In genomic region chr6:97437087-97437486, GRCh38 we compare ENCODE assay signal across 8 cellular contexts.
DNase-seq lines count a peak whose midpoint lies in the region; ATAC-seq, FAIRE-seq and TF ChIP-seq lines count a peak whose summit lies in the region.

No MANE protein-coding gene starts in this region.

- H3K4me1 ChIP-seq in GM12878 (ENCODE audit: control insufficient read depth, insufficient read depth, low read length), result no peaks in the 10 kb centered on the region
- H3K4me1 ChIP-seq in lower lobe of right lung, result no peaks in the 10 kb centered on the region

- intact Hi-C loops in GM12878 (cut with micrococcal nuclease; ENCODE audit: unreplicated experiment), result no loop called here
- intact Hi-C loops in lower lobe of right lung (cut with DNase I), result no loop called here

- TF ChIP-seq CTCF in AG10803 (conservative IDR thresholded peaks at IDR 0.05; ENCODE audit: low read length) (peak; percentile 93), GM12878 (IDR thresholded peaks at IDR 0.05 in 2 of 3, conservative IDR thresholded peaks at IDR 0.05 in 1 of 3; ENCODE audit: control insufficient read depth in 2 of 3, extremely low read depth in 1 of 3, insufficient read depth in 1 of 3, low read depth in 3 of 3, low read length in 3 of 3) (peak; percentile 38 to 69 (median 59)), lower lobe of right lung (IDR thresholded peaks at IDR 0.05) (peak; percentile 51)

- H3K27ac ChIP-seq in GM12878 (ENCODE audit: control insufficient read depth, insufficient read depth) (no peak overlapping the region), lower lobe of right lung (no peak overlapping the region)

- peak; percentile 44; the same call in 1 of the 2 replicates for TF ChIP-seq RAD21 in GM12878 (IDR thresholded peaks at IDR 0.05; ENCODE audit: insufficient read depth, low read depth, low read length)

- H3K36me3 ChIP-seq in GM12878 (ENCODE audit: control insufficient read depth in 2 of 2, insufficient read depth in 2 of 2, low read length in 1 of 2) (no peaks in the 10 kb centered on the region), lower lobe of right lung (no peaks in the 10 kb centered on the region)

- no peaks in the 10 kb centered on the region for H3K36me3 Mint-ChIP-seq in stimulated activated memory B cell treated with anti-CD40 and anti-IgM and Interleukin-4, amounts not matched to agents 10 μg/mL and 1 μg/mL and 100 μg/mL, for 72 hours

- H3K4me3 ChIP-seq in AG10803 (ENCODE audit: low read length) (no peak overlapping the region), GM12878 (no peak overlapping the region), lower lobe of right lung (no peak overlapping the region)

- no TSS peak for BruUV-seq in GM12878 (replicated peaks; lab: Mats Ljungman, UMichigan)

- no peak overlapping the region for H3K27ac Mint-ChIP-seq in stimulated activated memory B cell treated with anti-CD40 and anti-IgM and Interleukin-4, amounts not matched to agents 10 μg/mL and 1 μg/mL and 100 μg/mL, for 72 hours

- peaks cover 7% of the 10 kb centered on the region for H3K9me3 Mint-ChIP-seq in stimulated activated memory B cell treated with anti-CD40 and anti-IgM and Interleukin-4, amounts not matched to agents 10 μg/mL and 1 μg/mL and 100 μg/mL, for 72 hours

- ATAC-seq in GM18519 (IDR thresholded peaks at IDR 0.05; ENCODE audit: low FRiP score, unreplicated experiment), result peak; percentile 64
- ATAC-seq in GM12878, result peak; percentile 55; the same call in 2 of the 3 replicates
- no peak for ATAC-seq in lower lobe of right lung
- ATAC-seq in stimulated activated memory B cell treated with anti-CD40 and anti-IgM and Interleukin-4, amounts not matched to agents 10 μg/mL and 1 μg/mL and 100 μg/mL, for 72 hours, result no peak

- RAD21 ChIA-PET in GM12878 (lab: Charles Lee; ENCODE audit: unreplicated experiment), result interaction anchor here (0.6 kb wide), 1 partner anchor 294 kb away, joined by 3 read pairs; no protein-coding TSS in a partner anchor

- CTCF ChIA-PET in GM12878 (lab: Yijun Ruan, JAX), result interaction anchor here (0.6 to 1.7 kb wide), 6 partner anchors 9 to 251 kb away, joined by 3 to 6 read pairs (median 4); no protein-coding TSS in a partner anchor

- H3K9me3 ChIP-seq in GM12878 (replicated peaks; ENCODE audit: control insufficient read depth, insufficient read depth, low read length), result no peaks in the 10 kb centered on the region
- H3K9me3 ChIP-seq in lower lobe of right lung, result no peaks in the 10 kb centered on the region

- TF ChIP-seq EP300 in GM12878 (IDR thresholded peaks at IDR 0.05; ENCODE audit: borderline replicate concordance in 1 of 2, control insufficient read depth in 1 of 2, low read depth in 2 of 2, low read length in 2 of 2), result no peak

- H3K27me3 Mint-ChIP-seq in stimulated activated memory B cell treated with anti-CD40 and anti-IgM and Interleukin-4, amounts not matched to agents 10 μg/mL and 1 μg/mL and 100 μg/mL, for 72 hours, result peaks cover 16% of the 10 kb centered on the region

- POLR2A ChIA-PET in GM12878 (lab: Charles Lee), result interaction anchor here (0.6 kb wide), 1 partner anchor 266 kb away, joined by 4 read pairs; no protein-coding TSS in a partner anchor

- DNase-seq in AG10803 (ENCODE audit: low read depth) (peak; percentile 16), KBM-7 (peak; percentile 37), GM12878 (ENCODE audit: low read depth, low spot score) (no peak), lower lobe of right lung (no peak), cortex of kidney (lab: John Stamatoyannopoulos, UW) (no peak), DMS79 treated with DMSO at 0.1 percent for 48 hours (lab: John Stamatoyannopoulos, UW) (no peak)

- in situ Hi-C loops in KBM-7 (cut with MboI; ENCODE audit: low pct_unique_long_range_greater_than_20kb, low sequenced_read_pairs), result no loop called here
- in situ Hi-C loops in GM12878 (cut with MboI), result no loop called here

- H3K4me1 Mint-ChIP-seq in stimulated activated memory B cell treated with anti-CD40 and anti-IgM and Interleukin-4, amounts not matched to agents 10 μg/mL and 1 μg/mL and 100 μg/mL, for 72 hours, result no peaks in the 10 kb centered on the region

- no peak overlapping the region for H3K4me3 Mint-ChIP-seq in stimulated activated memory B cell treated with anti-CD40 and anti-IgM and Interleukin-4, amounts not matched to agents 10 μg/mL and 1 μg/mL and 100 μg/mL, for 72 hours

- H3K27me3 ChIP-seq in GM12878 (replicated peaks in 1 of 2; ENCODE audit: control insufficient read depth in 2 of 2, insufficient read depth in 2 of 2, low read length in 1 of 2) (no peaks in the 10 kb centered on the region), lower lobe of right lung (ENCODE audit: low read depth) (no peaks in the 10 kb centered on the region)

- TF ChIP-seq POLR2A in GM12878 (IDR thresholded peaks at IDR 0.05; ENCODE audit: low read depth, low read length), result no peak

- H3K79me2 ChIP-seq in GM12878 (ENCODE audit: control insufficient read depth, insufficient read depth, low read length), result no peaks in the 10 kb centered on the region

- no peak overlapping the region for H3K4me2 ChIP-seq in GM12878 (ENCODE audit: control insufficient read depth, insufficient read depth)

- SMC1A ChIA-PET in GM12878 (lab: Charles Lee; ENCODE audit: uncharacterized antibody, unreplicated experiment), result interaction anchor here (1.8 kb wide), 1 partner anchor 12 kb away, joined by 4 read pairs; no protein-coding TSS in a partner anchor

- WGBS in GM12878 (ENCODE audit: insufficient coverage, insufficient replicate concordance, low lambda C conversion rate, missing lambda C conversion rate), result 0% methylated on average over 3 of the region's 3 CpGs

- H3K9ac ChIP-seq in GM12878 (ENCODE audit: control insufficient read depth, insufficient read depth, low read length), result no peak overlapping the region

- FAIRE-seq in GM12878 (lab: Jason Lieb, UNC), result peak; percentile 23

- H4K20me1 ChIP-seq in GM12878 (ENCODE audit: control insufficient read depth, insufficient read depth), result no peaks in the 10 kb centered on the region

- no peak overlapping the region for H2AFZ ChIP-seq in GM12878 (ENCODE audit: control insufficient read depth, low read depth, low read length)

TF ChIP-seq in GM12878, 131 proteins besides CTCF, POLR2A, EP300 and RAD21:
- peak; percentile 38; the same call in 1 of the 2 replicates for TF ChIP-seq RUNX3 (IDR thresholded peaks at IDR 0.05; ENCODE audit: low read length)
- no peak for TF ChIP-seq NRF1 (conservative IDR thresholded peaks at IDR 0.05; ENCODE audit: low read depth, low read length)

Comparison
In these comparisons a context has a peak if more than half of its experiments do, and no peak if none do; other contexts are left out.
1. DNase-seq: peak in AG10803 (single experiment) and KBM-7 (single experiment); none in GM12878 (single experiment), lower lobe of right lung (single experiment), cortex of kidney (single experiment) and DMS79 treated with DMSO at 0.1 percent for 48 hours (single experiment).
2. ATAC-seq: peak in GM18519 (single experiment) and GM12878 (single experiment); none in lower lobe of right lung (0 of 2) and stimulated activated memory B cell treated with anti-CD40 and anti-IgM and Interleukin-4, amounts not matched to agents 10 μg/mL and 1 μg/mL and 100 μg/mL, for 72 hours (single experiment).
3. Peak in every context shown above with its lines, with median percentiles within 50 percentile points of each other: CTCF ChIP-seq.